Comparison of ENCODE assay signal across 20 cellular contexts in the genomic region with DNA sequence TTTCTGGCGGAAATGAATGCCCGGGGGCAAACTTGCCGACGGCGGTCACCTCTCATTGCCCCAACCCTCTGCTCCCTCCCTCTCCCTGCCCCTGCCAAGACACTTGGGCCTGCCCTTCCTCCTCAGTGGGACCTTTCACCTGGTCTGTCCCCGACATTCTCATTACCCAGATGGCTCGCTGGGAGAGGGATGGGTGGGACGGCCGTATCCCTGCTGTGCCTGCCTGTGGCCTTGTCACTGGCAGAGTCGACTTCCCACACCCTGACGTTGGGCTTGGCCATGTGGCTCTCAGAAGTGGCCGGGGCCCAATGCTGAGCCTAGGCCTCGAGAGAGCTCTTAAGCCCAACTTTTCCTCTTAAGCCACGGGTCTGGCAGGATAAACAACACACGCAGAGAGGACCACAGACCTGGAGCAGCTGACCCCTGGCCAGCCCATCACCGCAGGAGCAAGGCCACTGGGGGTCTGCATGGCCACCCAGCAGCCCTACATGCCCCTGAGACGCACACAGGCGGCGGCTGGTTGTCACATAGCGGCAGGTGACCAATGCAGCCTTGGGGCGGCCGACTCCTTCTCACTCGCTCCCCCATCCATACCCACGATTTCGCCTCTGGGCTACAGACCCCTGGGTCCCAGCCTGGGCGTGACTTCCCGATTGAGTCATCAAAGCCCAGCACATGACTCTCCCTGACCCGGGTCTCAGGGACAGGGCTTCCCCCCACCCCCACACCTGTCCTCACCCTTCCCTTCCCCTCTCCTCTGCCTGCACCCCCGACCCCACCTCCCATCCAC.
"Had no signal": no experiment of that assay in that cellular context is flagged by ENCODE, and none has a peak within 500 bp of the region (broad histone marks: within the 10 kb centered on the region; RNA-seq: fewer than 3 reads in every experiment).

No MANE protein-coding gene starts in this region.

- DNase-seq: activated CD4-positive, alpha-beta memory T cell treated with anti-CD3 and anti-CD28 coated beads, Interleukin-2, amount 10 ng/mL, durations not matched to agents 7 days and 5 days; activated CD4-positive, alpha-beta T cell treated with anti-CD3 and anti-CD28 coated beads, Interleukin-2, amount 10 ng/mL, durations not matched to agents 24 days and 14 days; activated effector memory CD4-positive, alpha-beta T cell treated with anti-CD3 and anti-CD28 coated beads, Interleukin-2, amount 50 U/mL, for 16 hours; activated naive CD4-positive, alpha-beta T cell treated with anti-CD3 and anti-CD28 coated beads, Interleukin-2, amount 50 U/mL, for 16 hours; activated T-cell treated with anti-CD3 and anti-CD28 coated beads for 4 hours; anterior cingulate cortex; central memory CD4-positive, alpha-beta T cell; effector memory CD4-positive, alpha-beta T cell; esophagus squamous epithelium; gastrocnemius medialis; hippocampal formation; nucleus accumbens; sigmoid colon; stimulated activated CD4-positive, alpha-beta T cell treated with anti-CD3 and anti-CD28 coated beads, Interleukin-15, amount 100 ng/mL, for 24 hours; transverse colon had no signal

- H3K27ac Mint-ChIP-seq: activated CD4-positive, alpha-beta memory T cell treated with anti-CD3 and anti-CD28 coated beads, Interleukin-2, amount 10 ng/mL, durations not matched to agents 7 days and 5 days; activated CD4-positive, alpha-beta T cell treated with anti-CD3 and anti-CD28 coated beads, Interleukin-2, amount 10 ng/mL, durations not matched to agents 24 days and 14 days; natural killer cell treated with Interleukin-12 subunit alpha and Interleukin-12 subunit beta and Interleukin-15 and Interleukin-18, amount 100 ng/mL, for 72 hours; stimulated activated memory B cell treated with anti-CD40 and anti-IgM and Interleukin-4, amounts not matched to agents 10 μg/mL and 1 μg/mL and 100 μg/mL, for 72 hours had no signal

- H3K27me3 Mint-ChIP-seq: activated CD4-positive, alpha-beta memory T cell treated with anti-CD3 and anti-CD28 coated beads, Interleukin-2, amount 10 ng/mL, durations not matched to agents 7 days and 5 days; activated CD4-positive, alpha-beta T cell treated with anti-CD3 and anti-CD28 coated beads, Interleukin-2, amount 10 ng/mL, durations not matched to agents 24 days and 14 days; natural killer cell treated with Interleukin-12 subunit alpha and Interleukin-12 subunit beta and Interleukin-15 and Interleukin-18, amount 100 ng/mL, for 72 hours; stimulated activated memory B cell treated with anti-CD40 and anti-IgM and Interleukin-4, amounts not matched to agents 10 μg/mL and 1 μg/mL and 100 μg/mL, for 72 hours had no signal

- H3K4me3 Mint-ChIP-seq: activated CD4-positive, alpha-beta memory T cell treated with anti-CD3 and anti-CD28 coated beads, Interleukin-2, amount 10 ng/mL, durations not matched to agents 7 days and 5 days; activated CD4-positive, alpha-beta T cell treated with anti-CD3 and anti-CD28 coated beads, Interleukin-2, amount 10 ng/mL, durations not matched to agents 24 days and 14 days; natural killer cell treated with Interleukin-12 subunit alpha and Interleukin-12 subunit beta and Interleukin-15 and Interleukin-18, amount 100 ng/mL, for 72 hours; stimulated activated memory B cell treated with anti-CD40 and anti-IgM and Interleukin-4, amounts not matched to agents 10 μg/mL and 1 μg/mL and 100 μg/mL, for 72 hours had no signal

- H3K4me3 ChIP-seq: esophagus squamous epithelium, gastrocnemius medialis, sigmoid colon, smooth muscle cell, transverse colon, vagina had no signal

- H3K4me1 ChIP-seq: esophagus squamous epithelium, gastrocnemius medialis, transverse colon, vagina had no signal

- ATAC-seq: activated CD4-positive, CD25-positive, alpha-beta regulatory T cell treated with anti-CD3 and anti-CD28 coated beads, Interleukin-2, amount 50 U/mL, for 24 hours; gastrocnemius medialis; natural killer cell treated with Interleukin-12 subunit alpha and Interleukin-12 subunit beta and Interleukin-15 and Interleukin-18, amount 100 ng/mL, for 72 hours; stimulated activated memory B cell treated with anti-CD40 and anti-IgM and Interleukin-4, amounts not matched to agents 10 μg/mL and 1 μg/mL and 100 μg/mL, for 72 hours had no signal

- H3K9me3 ChIP-seq: vagina had no signal

- H3K27ac ChIP-seq: esophagus squamous epithelium, gastrocnemius medialis, sigmoid colon, transverse colon, vagina had no signal

- H3K4me2 ChIP-seq: smooth muscle cell had no signal

- H3K27me3 ChIP-seq: esophagus squamous epithelium, gastrocnemius medialis, sigmoid colon, transverse colon, vagina had no signal

- H3K4me1 Mint-ChIP-seq: activated CD4-positive, alpha-beta memory T cell treated with anti-CD3 and anti-CD28 coated beads, Interleukin-2, amount 10 ng/mL, durations not matched to agents 7 days and 5 days; activated CD4-positive, alpha-beta T cell treated with anti-CD3 and anti-CD28 coated beads, Interleukin-2, amount 10 ng/mL, durations not matched to agents 24 days and 14 days; stimulated activated memory B cell treated with anti-CD40 and anti-IgM and Interleukin-4, amounts not matched to agents 10 μg/mL and 1 μg/mL and 100 μg/mL, for 72 hours had no signal
